ENCODE assay signal across 8 cellular contexts in genomic region chr2:101516833-101517690, GRCh38. TPM values are rescaled to one million over a fixed set of nuclear protein-coding genes. Genes with fewer than 3 reads are reported as not detected.
DNase-seq lines count a peak whose midpoint lies in the region; ATAC-seq and TF ChIP-seq lines count a peak whose summit lies in the region.

No MANE protein-coding gene starts in this region.

- H3K36me3 ChIP-seq in prostate gland: no peaks in the 10 kb centered on the region
- H3K36me3 ChIP-seq in colonic mucosa: no peaks in the 10 kb centered on the region

- POLR2A ChIA-PET in activated CD8-positive, alpha-beta T cell treated with anti-CD3 and anti-CD28 coated beads, Interleukin-2, amount 10 ng/mL, durations not matched to agents 7 days and 5 days (lab: Charles Lee): no interaction called here

- TF ChIP-seq POLR2A in prostate gland (IDR thresholded peaks at IDR 0.05): no peak

- no peak overlapping the region for H3K9ac ChIP-seq in colonic mucosa (ENCODE audit: low read depth in 2 of 2, low read length in 2 of 2)

- no peak overlapping the region for H3K4me3 Mint-ChIP-seq in activated CD8-positive, alpha-beta T cell treated with anti-CD3 and anti-CD28 coated beads, Interleukin-2, amount 10 ng/mL, durations not matched to agents 7 days and 5 days

- no peaks in the 10 kb centered on the region for H3K27me3 ChIP-seq in prostate gland (replicated peaks; ENCODE audit: insufficient read depth)
- no peaks in the 10 kb centered on the region for H3K27me3 ChIP-seq in colonic mucosa

- CTCF ChIA-PET in activated CD8-positive, alpha-beta T cell treated with anti-CD3 and anti-CD28 coated beads, Interleukin-2, amount 10 ng/mL, durations not matched to agents 7 days and 5 days (lab: Charles Lee): no interaction called here

- H3K4me3 ChIP-seq in Jurkat, Clone E6-1 (ENCODE audit: low read length): no peak overlapping the region
- H3K4me3 ChIP-seq in prostate gland: no peak overlapping the region
- H3K4me3 ChIP-seq in colonic mucosa: no peak overlapping the region

- H3K4me1 Mint-ChIP-seq in activated CD8-positive, alpha-beta T cell treated with anti-CD3 and anti-CD28 coated beads, Interleukin-2, amount 10 ng/mL, durations not matched to agents 7 days and 5 days (ENCODE audit: low read depth): peaks cover 42% of the 10 kb centered on the region

- peaks cover under 1% of the 10 kb centered on the region for H3K27me3 Mint-ChIP-seq in activated CD8-positive, alpha-beta T cell treated with anti-CD3 and anti-CD28 coated beads, Interleukin-2, amount 10 ng/mL, durations not matched to agents 7 days and 5 days (ENCODE audit: low read depth)

- H3K4me1 ChIP-seq in prostate gland (replicated peaks) (no peaks in the 10 kb centered on the region), colonic mucosa (no peaks in the 10 kb centered on the region)

- H3K9me3 ChIP-seq in prostate gland (no peaks in the 10 kb centered on the region), colonic mucosa (no peaks in the 10 kb centered on the region)

- WGBS in prostate gland: 69% methylated on average over 8 of the region's 8 CpGs

- H3K27ac Mint-ChIP-seq in activated CD8-positive, alpha-beta T cell treated with anti-CD3 and anti-CD28 coated beads, Interleukin-2, amount 10 ng/mL, durations not matched to agents 7 days and 5 days: peak overlapping the region; percentile 18

- DNase-seq in AG20443 (ENCODE audit: low spot score) (peak; percentile 75), left colon (no peak), 8988T (no peak), SHP77 treated with DMSO at 0.1 percent for 48 hours (lab: John Stamatoyannopoulos, UW) (no peak), prostate gland (ENCODE audit: low spot score) (no peak), colonic mucosa (no peak)
- peak; percentile 77 for DNase-seq in Jurkat, Clone E6-1 (ENCODE audit: low read depth, low spot score)
- DNase-seq in activated CD8-positive, alpha-beta T cell treated with anti-CD3 and anti-CD28 coated beads, Interleukin-2, amount 10 ng/mL, durations not matched to agents 7 days and 5 days: peak; percentile 52

- TF ChIP-seq CTCF in prostate gland (IDR thresholded peaks at IDR 0.05) (no peak), colonic mucosa (IDR thresholded peaks at IDR 0.05) (no peak)

- peaks cover 5% of the 10 kb centered on the region for H3K9me3 Mint-ChIP-seq in activated CD8-positive, alpha-beta T cell treated with anti-CD3 and anti-CD28 coated beads, Interleukin-2, amount 10 ng/mL, durations not matched to agents 7 days and 5 days (ENCODE audit: insufficient read depth)

- H3K27ac ChIP-seq in prostate gland: no peak overlapping the region
- H3K27ac ChIP-seq in colonic mucosa: no peak overlapping the region

- H3K36me3 Mint-ChIP-seq in activated CD8-positive, alpha-beta T cell treated with anti-CD3 and anti-CD28 coated beads, Interleukin-2, amount 10 ng/mL, durations not matched to agents 7 days and 5 days (ENCODE audit: low read depth): no peaks in the 10 kb centered on the region

- peak; percentile 60 for ATAC-seq in activated CD8-positive, alpha-beta T cell treated with anti-CD3 and anti-CD28 coated beads, Interleukin-2, amount 10 ng/mL, durations not matched to agents 7 days and 5 days
- peak; percentile 58 for ATAC-seq in left colon

- intact Hi-C loops in left colon (cut with DNase I, micrococcal nuclease) (loop anchor here in 1 of 2 donors (10.0 kb wide), 1 partner anchor 318 kb away; no protein-coding TSS in a partner anchor), prostate gland (cut with DNase I) (loop anchor here (5.0 to 10.0 kb wide), 2 partner anchors 95 to 178 kb away; partner anchors contain the start of gene MAP4K4), colonic mucosa (cut with DNase I) (no loop called here)

RNA-seq across cellular contexts. Expression of gene RFX8, which starts 42.1 kb away (rescaled TPM):
- 48.4 TPM for polyA plus RNA-seq in Jurkat, Clone E6-1 (2012; ENCODE audit: insufficient read depth, insufficient read length)
- 1 to 10 TPM; 2.2 to 2.8 TPM for total RNA-seq in activated CD8-positive, alpha-beta T cell treated with anti-CD3 and anti-CD28 coated beads, Interleukin-2, amount 10 ng/mL, durations not matched to agents 7 days and 5 days
- total RNA-seq in left colon (not detected), prostate gland (under 1 TPM in 1 of 2 donors, not detected in 1; 0.97 TPM), colonic mucosa (not detected)

Comparison
In these comparisons a context has a peak if more than half of its experiments do, and no peak if none do; other contexts are left out.
1. DNase-seq: peak in AG20443 (single experiment), Jurkat, Clone E6-1 (single experiment) and activated CD8-positive, alpha-beta T cell treated with anti-CD3 and anti-CD28 coated beads, Interleukin-2, amount 10 ng/mL, durations not matched to agents 7 days and 5 days (single experiment); none in left colon (0 of 2), 8988T (single experiment), SHP77 treated with DMSO at 0.1 percent for 48 hours (single experiment), prostate gland (single experiment) and colonic mucosa (single experiment).